In genomic region chr16:53132406-53132805, GRCh38 we compare ENCODE assay signal across 9 cellular contexts.
DNase-seq lines count a peak whose midpoint lies in the region; ATAC-seq and TF ChIP-seq lines count a peak whose summit lies in the region.
"Had no signal": no experiment of that assay in that cellular context is flagged by ENCODE, and none has a peak within 500 bp of the region (broad histone marks: within the 10 kb centered on the region; RNA-seq: fewer than 3 reads in every experiment).

No MANE protein-coding gene starts in this region.

- H3K9me2 ChIP-seq in Loucy (replicated peaks; ENCODE audit: low read depth, low read length): no peaks in the 10 kb centered on the region

- no peaks in the 10 kb centered on the region for H3K36me3 Mint-ChIP-seq in CD4-positive, CD25-positive, alpha-beta regulatory T cell
- H3K36me3 Mint-ChIP-seq in naive thymus-derived CD8-positive, alpha-beta T cell: no peaks in the 10 kb centered on the region

- H3K27me3 ChIP-seq in CD4-positive, CD25-positive, alpha-beta regulatory T cell (ENCODE audit: control insufficient read depth, insufficient read depth, low read length): no peaks in the 10 kb centered on the region
- no peaks in the 10 kb centered on the region for H3K27me3 ChIP-seq in Loucy (ENCODE audit: insufficient read depth, low read length, poor library complexity, severe bottlenecking)

- peak overlapping the region; percentile 62 for H3K4me3 ChIP-seq in CD4-positive, CD25-positive, alpha-beta regulatory T cell (ENCODE audit: low read depth, low read length)
- H3K4me3 ChIP-seq in Loucy (ENCODE audit: low read length, poor library complexity, severe bottlenecking): peak overlapping the region; percentile 93
- peak overlapping the region; percentile 83 for H3K4me3 ChIP-seq in choroid plexus epithelial cell (ENCODE audit: low read depth, low read length)

- no peaks in the 10 kb centered on the region for H3K9me3 Mint-ChIP-seq in CD4-positive, CD25-positive, alpha-beta regulatory T cell
- H3K9me3 Mint-ChIP-seq in naive thymus-derived CD8-positive, alpha-beta T cell: no peaks in the 10 kb centered on the region

- ATAC-seq in CD4-positive, CD25-positive, alpha-beta regulatory T cell (ENCODE audit: low read depth in 2 of 2): no peak
- no peak for ATAC-seq in naive thymus-derived CD8-positive, alpha-beta T cell

- peaks cover 9% of the 10 kb centered on the region for H3K4me1 ChIP-seq in CD4-positive, CD25-positive, alpha-beta regulatory T cell (ENCODE audit: control insufficient read depth, insufficient read depth, low read length, poor library complexity, severe bottlenecking)
- peaks cover 19% of the 10 kb centered on the region for H3K4me1 ChIP-seq in Loucy (ENCODE audit: insufficient read depth, low read length, poor library complexity, severe bottlenecking)

- peaks cover 8 to 32% (median 22%) of the 10 kb centered on the region in 4 donors for H3K4me1 Mint-ChIP-seq in CD4-positive, CD25-positive, alpha-beta regulatory T cell
- peaks cover 3 to 28% (median 14%) of the 10 kb centered on the region in 4 donors for H3K4me1 Mint-ChIP-seq in naive thymus-derived CD8-positive, alpha-beta T cell

- peak overlapping the region in 1 of 3 donors; percentile 78 for H3K27ac Mint-ChIP-seq in CD4-positive, CD25-positive, alpha-beta regulatory T cell
- H3K27ac Mint-ChIP-seq in naive thymus-derived CD8-positive, alpha-beta T cell: peak overlapping the region in 7 of 10 donors; percentile 33 to 93 (median 73)

- peaks cover 24% of the 10 kb centered on the region for H3K79me2 ChIP-seq in Loucy (ENCODE audit: insufficient read depth, low read length)

- H3K9me3 ChIP-seq in CD4-positive, CD25-positive, alpha-beta regulatory T cell (ENCODE audit: control insufficient read depth in 2 of 2, low read length in 2 of 2): no peaks in the 10 kb centered on the region
- H3K9me3 ChIP-seq in Loucy (ENCODE audit: insufficient read depth, low read depth, low read length): no peaks in the 10 kb centered on the region

- H3K36me3 ChIP-seq in CD4-positive, CD25-positive, alpha-beta regulatory T cell (ENCODE audit: control insufficient read depth, insufficient read depth, low read length): no peaks in the 10 kb centered on the region
- H3K36me3 ChIP-seq in Loucy (ENCODE audit: insufficient read depth, low read length): no peaks in the 10 kb centered on the region; the same call in 1 of the 2 replicates

- peaks cover 4% of the 10 kb centered on the region; the same call in 1 of the 2 replicates for H3F3A ChIP-seq in Loucy (ENCODE audit: low read depth)

- H3K4me3 Mint-ChIP-seq in CD4-positive, CD25-positive, alpha-beta regulatory T cell: peak overlapping the region; percentile 93 to 96 (median 94)
- peak overlapping the region; percentile 9 to 95 (median 87) for H3K4me3 Mint-ChIP-seq in naive thymus-derived CD8-positive, alpha-beta T cell

- H2AFZ ChIP-seq in Loucy (ENCODE audit: low read length): no peak overlapping the region

- H3K9ac ChIP-seq in Loucy (ENCODE audit: low read depth, low read length, poor library complexity, severe bottlenecking): peak overlapping the region; percentile 82

- H3K27me3 Mint-ChIP-seq in CD4-positive, CD25-positive, alpha-beta regulatory T cell: no peaks in the 10 kb centered on the region
- no peaks in the 10 kb centered on the region for H3K27me3 Mint-ChIP-seq in naive thymus-derived CD8-positive, alpha-beta T cell

- H3K4me2 ChIP-seq in Loucy (ENCODE audit: low read depth, low read length, poor library complexity, severe bottlenecking): peak overlapping the region; percentile 87

- TF ChIP-seq CTCF in Loucy (conservative IDR thresholded peaks at IDR 0.05; ENCODE audit: low read length) (no peak), choroid plexus epithelial cell (conservative IDR thresholded peaks at IDR 0.05; ENCODE audit: low read depth, low read length) (no peak)

- H3K27ac ChIP-seq in CD4-positive, CD25-positive, alpha-beta regulatory T cell (ENCODE audit: insufficient read depth, low read length, poor library complexity, severe bottlenecking): no peak overlapping the region

- POLR2A ChIA-PET in naive thymus-derived CD8-positive, alpha-beta T cell (lab: Charles Lee): no interaction called here

- peaks cover 13% of the 10 kb centered on the region for H4K20me1 ChIP-seq in Loucy (ENCODE audit: insufficient read depth, low read length, poor library complexity, severe bottlenecking)

- DNase-seq in CD4-positive, CD25-positive, alpha-beta regulatory T cell: no peak
- DNase-seq in choroid plexus epithelial cell (ENCODE audit: low read depth): peak; percentile 28
- DNase-seq in naive thymus-derived CD8-positive, alpha-beta T cell: no peak
- no peak for DNase-seq in SKM-1 (lab: John Stamatoyannopoulos, UW; ENCODE audit: unreplicated experiment)
- no peak for DNase-seq in ecto neural progenitor cell (ENCODE audit: low spot score)
- no peak for DNase-seq in GOT3 (lab: John Stamatoyannopoulos, UW)
- no peak for DNase-seq in NCI-H2107 (lab: John Stamatoyannopoulos, UW)
- DNase-seq: NCI-H526 treated with DMSO at 0.1 percent for 48 hours had no signal
